19 cellular contexts compared by ENCODE assay signal in the genomic region with DNA sequence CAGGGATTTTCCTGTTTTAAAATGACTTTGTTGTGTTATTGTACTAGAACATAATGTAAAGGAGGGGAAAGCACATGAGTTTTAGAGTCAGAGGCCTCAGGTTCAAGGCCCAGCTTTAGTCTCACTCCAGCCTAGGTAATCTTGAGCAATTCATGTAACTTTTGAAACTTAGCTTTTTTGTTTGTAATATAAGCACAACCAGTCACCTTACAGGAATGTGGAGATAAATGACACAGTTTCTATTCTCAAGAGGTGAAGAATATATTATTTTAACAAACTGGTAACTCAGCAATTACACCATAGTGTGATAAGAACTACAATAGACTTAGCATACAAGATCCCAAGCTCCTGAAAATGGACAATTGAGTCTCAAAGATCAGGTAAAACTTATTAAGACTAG. TPM values are rescaled to one million over a fixed set of nuclear protein-coding genes. Genes with fewer than 3 reads are reported as not detected.
"Had no signal": no experiment of that assay in that cellular context is flagged by ENCODE, and none has a peak within 500 bp of the region (broad histone marks: within the 10 kb centered on the region; RNA-seq: fewer than 3 reads in every experiment).

No MANE protein-coding gene starts in this region.

- H3K27me3 Mint-ChIP-seq: naive thymus-derived CD8-positive, alpha-beta T cell; T-helper 17 cell had no signal

- ATAC-seq: activated T-cell treated with anti-CD3 and anti-CD28 coated beads, Interleukin-2, amount 50 U/mL, for 72 hours; left cardiac atrium; naive thymus-derived CD8-positive, alpha-beta T cell; right lobe of liver; stimulated activated effector memory CD8-positive, alpha-beta T cell treated with anti-CD3 and anti-CD28 coated beads, Interleukin-12 subunit alpha, Interleukin-12 subunit beta, amount 100 ng/mL, for 72 hours; T-helper 17 cell had no signal

- H3K27me3 ChIP-seq: dorsolateral prefrontal cortex, ovary, right lobe of liver, stomach had no signal

- H3K4me3 Mint-ChIP-seq: activated T-cell treated with anti-CD3 and anti-CD28 coated beads, Interleukin-2, amount 50 U/mL, for 72 hours; naive thymus-derived CD8-positive, alpha-beta T cell; stimulated activated effector memory CD8-positive, alpha-beta T cell treated with anti-CD3 and anti-CD28 coated beads, Interleukin-12 subunit alpha, Interleukin-12 subunit beta, amount 100 ng/mL, for 72 hours; T-helper 17 cell had no signal

- H3K27ac Mint-ChIP-seq: activated T-cell treated with anti-CD3 and anti-CD28 coated beads, Interleukin-2, amount 50 U/mL, for 72 hours; naive thymus-derived CD8-positive, alpha-beta T cell; stimulated activated effector memory CD8-positive, alpha-beta T cell treated with anti-CD3 and anti-CD28 coated beads, Interleukin-12 subunit alpha, Interleukin-12 subunit beta, amount 100 ng/mL, for 72 hours; T-helper 17 cell had no signal

- H3K9me3 ChIP-seq: ovary, stomach had no signal

- H3K36me3 ChIP-seq: ovary, right lobe of liver, stomach had no signal

- H3K4me1 Mint-ChIP-seq: naive thymus-derived CD8-positive, alpha-beta T cell; stimulated activated effector memory CD8-positive, alpha-beta T cell treated with anti-CD3 and anti-CD28 coated beads, Interleukin-12 subunit alpha, Interleukin-12 subunit beta, amount 100 ng/mL, for 72 hours; T-helper 17 cell had no signal

- H3K36me3 Mint-ChIP-seq: naive thymus-derived CD8-positive, alpha-beta T cell; stimulated activated effector memory CD8-positive, alpha-beta T cell treated with anti-CD3 and anti-CD28 coated beads, Interleukin-12 subunit alpha, Interleukin-12 subunit beta, amount 100 ng/mL, for 72 hours had no signal

- H3K4me1 ChIP-seq: right lobe of liver, stomach had no signal

- DNase-seq: activated CD4-positive, alpha-beta T cell treated with anti-CD3 and anti-CD28 coated beads for 1 hour; activated CD8-positive, alpha-beta memory T cell treated with anti-CD3 and anti-CD28 coated beads for 24 hours; activated effector memory CD4-positive, alpha-beta T cell treated with anti-CD3 and anti-CD28 coated beads, Interleukin-2, amount 50 U/mL, for 16 hours; activated naive CD4-positive, alpha-beta T cell treated with anti-CD3 and anti-CD28 coated beads, Interleukin-2, amount 50 U/mL, for 16 hours; activated T-cell treated with anti-CD3 and anti-CD28 coated beads, Interleukin-2, amount 50 U/mL, for 72 hours; caudate nucleus; dorsolateral prefrontal cortex; erythroblast; left cardiac atrium; naive thymus-derived CD8-positive, alpha-beta T cell; ovary; right lobe of liver; stimulated activated CD4-positive, alpha-beta T cell treated with anti-CD3 and anti-CD28 coated beads, Interleukin-4, amount 100 ng/mL, for 24 hours; stomach; T-helper 17 cell had no signal

- H3K4me3 ChIP-seq: dorsolateral prefrontal cortex, ovary, right lobe of liver, stomach had no signal

- H3K27ac ChIP-seq: dorsolateral prefrontal cortex, ovary, right lobe of liver, stomach, VCaP had no signal

RNA-seq across cellular contexts. Expression of a gene that starts 51.2 kb away (rescaled TPM):
- total RNA-seq: activated T-cell treated with anti-CD3 and anti-CD28 coated beads, Interleukin-2, amount 50 U/mL, for 72 hours; mesenteric fat pad; naive thymus-derived CD8-positive, alpha-beta T cell; pulmonary artery endothelial cell; right lobe of liver; T-helper 17 cell had no signal
- polyA plus RNA-seq: naive thymus-derived CD8-positive, alpha-beta T cell had no signal
